ENCODE assay signal across 14 cellular contexts in genomic region chr17:40645932-40646331, GRCh38. TPM values are rescaled to one million over a fixed set of nuclear protein-coding genes. Genes with fewer than 3 reads are reported as not detected.
A peak's percentile ranks its signal among the peaks of the same experiment; 100 is the strongest.
DNase-seq lines count a peak whose midpoint lies in the region; ATAC-seq and TF ChIP-seq lines count a peak whose summit lies in the region.
"Had no signal": no experiment of that assay in that cellular context is flagged by ENCODE, and none has a peak within 500 bp of the region (broad histone marks: within the 10 kb centered on the region; RNA-seq: fewer than 3 reads in every experiment).

No MANE protein-coding gene starts in this region.

- DNase-seq in activated T-cell treated with anti-CD3 and anti-CD28 coated beads, Interleukin-2, amount 50 U/mL, for 72 hours, result no peak
- no peak for DNase-seq in activated T-cell treated with anti-CD3 and anti-CD28 coated beads for 4 hours
- DNase-seq in WTC11 (ENCODE audit: low spot score), result no peak
- no peak for DNase-seq in foreskin fibroblast
- DNase-seq in stimulated activated naive CD8-positive, alpha-beta T cell treated with anti-CD3 and anti-CD28 coated beads, Interleukin-15, amount 100 ng/mL, for 72 hours, result no peak
- DNase-seq in D341Med (ENCODE audit: low spot score), result no peak
- no peak for DNase-seq in NCI-H2081 (lab: John Stamatoyannopoulos, UW)
- DNase-seq: NCI-H2107; stimulated activated CD8-positive, alpha-beta memory T cell treated with anti-CD3 and anti-CD28 coated beads, Interleukin-4, amount 100 ng/mL, for 48 hours had no signal

- no peak for ATAC-seq in activated T-cell treated with anti-CD3 and anti-CD28 coated beads, Interleukin-2, amount 50 U/mL, for 72 hours (replicated peaks in 1 of 2)
- ATAC-seq in WTC11 (no peak), GM21360 (IDR thresholded peaks at IDR 0.05; ENCODE audit: unreplicated experiment) (no peak)
- no peak for ATAC-seq in stimulated activated naive CD8-positive, alpha-beta T cell treated with anti-CD3 and anti-CD28 coated beads, Interleukin-15, amount 100 ng/mL, for 72 hours

- H3K4me3 ChIP-seq in foreskin fibroblast (ENCODE audit: low read depth in 1 of 2, low read length in 2 of 2), result peak overlapping the region; percentile 87 to 90

- H3K27ac Mint-ChIP-seq in activated T-cell treated with anti-CD3 and anti-CD28 coated beads, Interleukin-2, amount 50 U/mL, for 72 hours, result peak overlapping the region; percentile 88
- no peak overlapping the region for H3K27ac Mint-ChIP-seq in WTC11
- H3K27ac Mint-ChIP-seq in stimulated activated naive CD8-positive, alpha-beta T cell treated with anti-CD3 and anti-CD28 coated beads, Interleukin-15, amount 100 ng/mL, for 72 hours, result no peak overlapping the region

- no peaks in the 10 kb centered on the region for H3K27me3 Mint-ChIP-seq in activated T-cell treated with anti-CD3 and anti-CD28 coated beads, Interleukin-2, amount 50 U/mL, for 72 hours (ENCODE audit: low read depth)
- peaks cover 6% of the 10 kb centered on the region; the same call in 1 of the 2 replicates for H3K27me3 Mint-ChIP-seq in WTC11 (ENCODE audit: low read depth)
- H3K27me3 Mint-ChIP-seq in stimulated activated naive CD8-positive, alpha-beta T cell treated with anti-CD3 and anti-CD28 coated beads, Interleukin-15, amount 100 ng/mL, for 72 hours, result no peaks in the 10 kb centered on the region

- POLR2A ChIA-PET in WTC11 (lab: Charles Lee), result no interaction called here

- peaks cover 44% of the 10 kb centered on the region for H3K4me1 Mint-ChIP-seq in activated T-cell treated with anti-CD3 and anti-CD28 coated beads, Interleukin-2, amount 50 U/mL, for 72 hours (ENCODE audit: low read depth)
- H3K4me1 Mint-ChIP-seq in WTC11, result peaks cover 14% of the 10 kb centered on the region
- peaks cover 51% of the 10 kb centered on the region for H3K4me1 Mint-ChIP-seq in stimulated activated naive CD8-positive, alpha-beta T cell treated with anti-CD3 and anti-CD28 coated beads, Interleukin-15, amount 100 ng/mL, for 72 hours

- H3K36me3 Mint-ChIP-seq in activated T-cell treated with anti-CD3 and anti-CD28 coated beads, Interleukin-2, amount 50 U/mL, for 72 hours (ENCODE audit: insufficient read depth in 2 of 2), result peaks cover 10 to 31% of the 10 kb centered on the region in 2 donors
- H3K36me3 Mint-ChIP-seq in WTC11, result peaks cover 32% of the 10 kb centered on the region

- peak overlapping the region; percentile 89 to 93 for H3K4me3 Mint-ChIP-seq in activated T-cell treated with anti-CD3 and anti-CD28 coated beads, Interleukin-2, amount 50 U/mL, for 72 hours
- H3K4me3 Mint-ChIP-seq in WTC11, result peak overlapping the region; percentile 33
- H3K4me3 Mint-ChIP-seq in stimulated activated naive CD8-positive, alpha-beta T cell treated with anti-CD3 and anti-CD28 coated beads, Interleukin-15, amount 100 ng/mL, for 72 hours, result peak overlapping the region; percentile 54 to 99

- CTCF ChIA-PET in WTC11 (lab: Charles Lee), result interaction anchor here (0.6 to 3.7 kb wide), 3 partner anchors 26 to 60 kb away, joined by 3 to 26 read pairs (median 15); no protein-coding TSS in a partner anchor

- H3K9me3 Mint-ChIP-seq in activated T-cell treated with anti-CD3 and anti-CD28 coated beads, Interleukin-2, amount 50 U/mL, for 72 hours, result no peaks in the 10 kb centered on the region
- H3K9me3 Mint-ChIP-seq in WTC11, result no peaks in the 10 kb centered on the region
- no peaks in the 10 kb centered on the region for H3K9me3 Mint-ChIP-seq in stimulated activated naive CD8-positive, alpha-beta T cell treated with anti-CD3 and anti-CD28 coated beads, Interleukin-15, amount 100 ng/mL, for 72 hours

- no peak for TF ChIP-seq CTCF in WTC11 (IDR thresholded peaks at IDR 0.05)
- TF ChIP-seq CTCF in foreskin fibroblast (IDR thresholded peaks at IDR 0.05; ENCODE audit: low read depth, low read length), result no peak

TF ChIP-seq in WTC11, 78 proteins besides CTCF, POLR2A, EP300 and RAD21:
- TF ChIP-seq USF1 (CRISPR knock-in tag; IDR thresholded peaks at IDR 0.05), result no peak
- TF ChIP-seq ZNF671 (CRISPR knock-in tag; IDR thresholded peaks at IDR 0.05), result no peak
- TF ChIP-seq GRHL2 (CRISPR knock-in tag; IDR thresholded peaks at IDR 0.05; ENCODE audit: insufficient replicate concordance, severe bottlenecking), result no peak
- no peak for TF ChIP-seq MAX (CRISPR knock-in tag; IDR thresholded peaks at IDR 0.05)
- no peak for TF ChIP-seq NFATC4 (CRISPR knock-in tag; IDR thresholded peaks at IDR 0.05)
- no peak for TF ChIP-seq CREM (CRISPR knock-in tag; IDR thresholded peaks at IDR 0.05)
- TF ChIP-seq ARID4B (CRISPR knock-in tag; IDR thresholded peaks at IDR 0.05; ENCODE audit: borderline replicate concordance), result no peak
- no peak for TF ChIP-seq RORB (CRISPR knock-in tag; IDR thresholded peaks at IDR 0.05)
- no peak for TF ChIP-seq ZMAT4 (CRISPR knock-in tag; IDR thresholded peaks at IDR 0.05)
- no peak for TF ChIP-seq E2F5 (CRISPR knock-in tag; IDR thresholded peaks at IDR 0.05)

RNA-seq across cellular contexts. Expression of gene SMARCE1, which starts 1.7 kb away (rescaled TPM):
- 100 to 1,000 TPM in 1 of 2 donors, 10 to 100 TPM in 1; 98.1 to 114 TPM for total RNA-seq in activated T-cell treated with anti-CD3 and anti-CD28 coated beads, Interleukin-2, amount 50 U/mL, for 72 hours
- 109 to 114 TPM (median 114 TPM) in 3 replicates for total RNA-seq in WTC11 (2021)

RNA-seq across cellular contexts. Expression of gene KRT222, which starts 19.0 kb away (rescaled TPM):
- total RNA-seq in activated T-cell treated with anti-CD3 and anti-CD28 coated beads, Interleukin-2, amount 50 U/mL, for 72 hours, result not detected
- 0.09 to 0.34 TPM (median 0.30 TPM) in 3 replicates for total RNA-seq in WTC11 (2021)
- total RNA-seq: HT1080, lung microvascular endothelial cell, RPMI7951 had no signal

RNA-seq across cellular contexts. Expression of gene KRT24, which starts 57.6 kb away (rescaled TPM):
- total RNA-seq in activated T-cell treated with anti-CD3 and anti-CD28 coated beads, Interleukin-2, amount 50 U/mL, for 72 hours, result not detected
- total RNA-seq in WTC11 (2021), result not detected in 3 replicates
- total RNA-seq: frontal cortex, HT1080, lung microvascular endothelial cell, RPMI7951 had no signal

Comparison
In these comparisons a context has a peak if more than half of its experiments do, and no peak if none do; other contexts are left out.
1. H3K4me3 Mint-ChIP-seq: peak in every context shown above with its lines; median percentile 91 in activated T-cell treated with anti-CD3 and anti-CD28 coated beads, Interleukin-2, amount 50 U/mL, for 72 hours; 76 in stimulated activated naive CD8-positive, alpha-beta T cell treated with anti-CD3 and anti-CD28 coated beads, Interleukin-15, amount 100 ng/mL, for 72 hours; 33 in WTC11.